ENCODE assay signal across 1 cellular context in the genomic region with DNA sequence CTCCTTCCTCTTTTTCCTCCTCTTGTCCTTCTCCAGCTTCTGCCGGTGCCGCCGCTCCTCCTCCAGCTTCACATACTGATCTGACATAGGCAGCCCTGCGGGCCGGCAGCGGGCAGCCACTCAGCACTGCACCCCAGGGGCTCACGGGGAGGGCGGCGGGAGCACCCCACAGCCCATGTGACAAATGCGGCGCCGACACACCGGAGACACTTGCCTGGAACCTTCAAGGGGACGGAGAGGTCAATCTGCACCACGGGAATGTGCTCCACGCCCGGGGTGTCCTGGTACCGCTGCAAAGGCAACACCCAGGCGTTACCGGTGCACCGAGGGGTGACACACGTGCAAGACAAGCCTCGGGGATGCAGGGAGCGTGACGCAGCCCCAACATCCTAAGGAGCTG.
A peak's percentile ranks its signal among the peaks of the same experiment; 100 is the strongest.
TF ChIP-seq lines count a peak whose summit lies in the region.

No MANE protein-coding gene starts in this region.

TF ChIP-seq in HepG2, 621 proteins besides CTCF, POLR2A, EP300 and RAD21:
- peak; percentile 30 for TF ChIP-seq AGO2 (optimal IDR thresholded peaks at IDR 0.05; ENCODE audit: low read depth, low read length)
- TF ChIP-seq ZMYM3 (CRISPR knock-in tag; IDR thresholded peaks at IDR 0.05), result no peak
TF ChIP-seq in HepG2: peak in this region for 1.
